In genomic region chr6:11391934-11392777, GRCh38 we compare ENCODE assay signal across 24 cellular contexts.
DNase-seq lines count a peak whose midpoint lies in the region; ATAC-seq and TF ChIP-seq lines count a peak whose summit lies in the region.
"Had no signal": no experiment of that assay in that cellular context is flagged by ENCODE, and none has a peak within 500 bp of the region (broad histone marks: within the 10 kb centered on the region; RNA-seq: fewer than 3 reads in every experiment).

No MANE protein-coding gene starts in this region.

- TF ChIP-seq EP300 in esophagus muscularis mucosa (IDR thresholded peaks at IDR 0.05): no peak

- TF ChIP-seq POLR2A in heart left ventricle (IDR thresholded peaks at IDR 0.05) (no peak), right lobe of liver (IDR thresholded peaks at IDR 0.05) (no peak), spleen (IDR thresholded peaks at IDR 0.05) (no peak), esophagus muscularis mucosa (IDR thresholded peaks at IDR 0.05; ENCODE audit: low read depth) (no peak)

- H3K9me3 ChIP-seq in heart left ventricle (peaks cover 0 to 10% (median 0%) of the 10 kb centered on the region in 12 donors), right lobe of liver (no peaks in the 10 kb centered on the region), spleen (no peaks in the 10 kb centered on the region), esophagus muscularis mucosa (no peaks in the 10 kb centered on the region), HAP-1 (peaks cover 3% of the 10 kb centered on the region)
- H3K9me3 ChIP-seq: left lung, Peyer's patch, prostate gland, SJCRH30 had no signal

- ATAC-seq in heart left ventricle (no peak), left cardiac atrium (no peak), right lobe of liver (peak; percentile 46 to 77 (median 54))
- ATAC-seq: activated naive CD8-positive, alpha-beta T cell treated with anti-CD3 and anti-CD28 coated beads, Interleukin-2, amount 50 U/mL, for 24 hours; activated T-cell treated with anti-CD3 and anti-CD28 coated beads, Interleukin-2, amount 50 U/mL, for 4 hours; GM23338; left lung had no signal

- WGBS in heart left ventricle, 4 donors: 91 to 96% (median 93%) methylated on average over 5 of the region's 5 CpGs
- WGBS in right lobe of liver (ENCODE audit: insufficient coverage, low coverage, low lambda C conversion rate, missing lambda C conversion rate): 51% methylated on average over 5 of the region's 5 CpGs
- WGBS in spleen, 5 donors: 73 to 91% (median 87%) methylated on average over 5 of the region's 5 CpGs
- WGBS in esophagus muscularis mucosa: 92% methylated on average over 5 of the region's 5 CpGs

- H3K36me3 ChIP-seq in heart left ventricle (no peaks in the 10 kb centered on the region), right lobe of liver (no peaks in the 10 kb centered on the region), spleen (no peaks in the 10 kb centered on the region), esophagus muscularis mucosa (no peaks in the 10 kb centered on the region), HAP-1 (replicated peaks) (no peaks in the 10 kb centered on the region)
- H3K36me3 ChIP-seq: left lung, Peyer's patch, prostate gland, SJCRH30 had no signal

- intact Hi-C loops in heart left ventricle (cut with DNase I): no loop called here
- intact Hi-C loops in left cardiac atrium (cut with DNase I): no loop called here
- intact Hi-C loops in right lobe of liver (cut with DNase I): no loop called here
- intact Hi-C loops in spleen (cut with DNase I; ENCODE audit: low total_unique reads): no loop called here
- intact Hi-C loops in esophagus muscularis mucosa (cut with DNase I): no loop called here

- H3K4me1 ChIP-seq in heart left ventricle: peaks cover 0 to 36% (median 15%) of the 10 kb centered on the region in 12 donors
- peaks cover 0 to 19% (median 9%) of the 10 kb centered on the region in 4 donors for H3K4me1 ChIP-seq in right lobe of liver
- peaks cover 4 to 59% (median 37%) of the 10 kb centered on the region in 6 donors for H3K4me1 ChIP-seq in spleen
- H3K4me1 ChIP-seq in esophagus muscularis mucosa: peaks cover 0 to 6% (median 0%) of the 10 kb centered on the region in 4 donors
- H3K4me1 ChIP-seq in HAP-1: peaks cover 4% of the 10 kb centered on the region
- H3K4me1 ChIP-seq: prostate gland, SJCRH30 had no signal

- H3K27ac ChIP-seq in heart left ventricle (peak overlapping the region in 10 of 12 donors; percentile 21 to 58 (median 43)), VCaP (peak overlapping the region; percentile 91), right lobe of liver (peak overlapping the region; percentile 86 to 90 (median 88)), spleen (peak overlapping the region in 5 of 8 donors; percentile 35 to 69 (median 66)), esophagus muscularis mucosa (replicated peaks in 1 of 4) (no peak overlapping the region)
- H3K27ac ChIP-seq: epithelial cell of prostate, prostate gland, SJCRH30 had no signal

- H3K4me3 ChIP-seq in heart left ventricle (no peak overlapping the region), right lobe of liver (no peak overlapping the region), spleen (no peak overlapping the region), esophagus muscularis mucosa (no peak overlapping the region), HAP-1 (no peak overlapping the region)
- H3K4me3 ChIP-seq: GM23338, left lung, Peyer's patch, prostate gland, SJCRH30 had no signal

- in situ Hi-C loops in HAP-1 (cut with MboI; ENCODE audit: low sequenced_read_pairs): no loop called here

- no peak for DNase-seq in heart left ventricle
- no peak for DNase-seq in left cardiac atrium
- no peak for DNase-seq in right lobe of liver
- DNase-seq in spleen: no peak
- no peak for DNase-seq in amniotic stem cell (lab: John Stamatoyannopoulos, UW)
- DNase-seq in esophagus muscularis mucosa (ENCODE audit: extremely low spot score): no peak
- DNase-seq in HAP-1 (ENCODE audit: low spot score in 2 of 2): no peak
- DNase-seq: activated CD4-positive, alpha-beta T cell treated with anti-CD3 and anti-CD28 coated beads, Interleukin-2, amount 10 ng/mL, durations not matched to agents 7 days and 5 days; activated gamma-delta T cell treated with Interleukin-2 at 50 U/mL for 16 hours; activated naive CD8-positive, alpha-beta T cell treated with anti-CD3 and anti-CD28 coated beads, Interleukin-2, amount 50 U/mL, for 24 hours; activated T-cell treated with anti-CD3 and anti-CD28 coated beads, Interleukin-2, amount 50 U/mL, for 4 hours; effector CD4-positive, alpha-beta T cell; left lung; NCI-H1048; NCI-H1694 treated with DMSO at 0.1 percent for 48 hours; NCI-H2171 treated with DMSO at 0.1 percent for 48 hours; NCI-H526 treated with DMSO at 0.1 percent for 48 hours; T1000 had no signal

- no peaks in the 10 kb centered on the region for H3K27me3 ChIP-seq in heart left ventricle
- H3K27me3 ChIP-seq in right lobe of liver: no peaks in the 10 kb centered on the region
- no peaks in the 10 kb centered on the region for H3K27me3 ChIP-seq in spleen (replicated peaks in 1 of 7)
- H3K27me3 ChIP-seq in esophagus muscularis mucosa: no peaks in the 10 kb centered on the region
- no peaks in the 10 kb centered on the region for H3K27me3 ChIP-seq in HAP-1 (ENCODE audit: low read depth)
- H3K27me3 ChIP-seq: left lung, Peyer's patch, SJCRH30 had no signal

- TF ChIP-seq CTCF in heart left ventricle (IDR thresholded peaks at IDR 0.05): no peak
- TF ChIP-seq CTCF in VCaP (conservative IDR thresholded peaks at IDR 0.05): no peak
- TF ChIP-seq CTCF in right lobe of liver (IDR thresholded peaks at IDR 0.05): no peak
- no peak for TF ChIP-seq CTCF in spleen (IDR thresholded peaks at IDR 0.05 in 8 of 11, conservative IDR thresholded peaks at IDR 0.05 in 3 of 11)
- no peak for TF ChIP-seq CTCF in esophagus muscularis mucosa (IDR thresholded peaks at IDR 0.05)

Comparison
In these comparisons a context has a peak if more than half of its experiments do, and no peak if none do; other contexts are left out.
1. ATAC-seq: peak in right lobe of liver (4 of 4); none in heart left ventricle (0 of 4) and left cardiac atrium (0 of 2).
2. H3K27ac ChIP-seq: peak in heart left ventricle (10 of 12), VCaP (single experiment), right lobe of liver (3 of 3) and spleen (5 of 8); none in esophagus muscularis mucosa (0 of 4).